ENCODE assay signal across 18 cellular contexts in genomic region chr12:2820432-2820831, GRCh38. TPM values are rescaled to one million over a fixed set of nuclear protein-coding genes. Genes with fewer than 3 reads are reported as not detected.
DNase-seq lines count a peak whose midpoint lies in the region; ATAC-seq and TF ChIP-seq lines count a peak whose summit lies in the region.
"Had no signal": no experiment of that assay in that cellular context is flagged by ENCODE, and none has a peak within 500 bp of the region (broad histone marks: within the 10 kb centered on the region; RNA-seq: fewer than 3 reads in every experiment).

No MANE protein-coding gene starts in this region.

- H3K27me3 ChIP-seq in left lung = no peaks in the 10 kb centered on the region
- H3K27me3 ChIP-seq: BLaER1 had no signal

- peaks cover 57% of the 10 kb centered on the region for H3K36me3 Mint-ChIP-seq in activated CD8-positive, alpha-beta T cell treated with anti-CD3 and anti-CD28 coated beads, Interleukin-2, amount 10 ng/mL, durations not matched to agents 7 days and 5 days (ENCODE audit: low read depth)
- H3K36me3 Mint-ChIP-seq in activated CD8-positive, alpha-beta T cell treated with anti-CD3 and anti-CD28 coated beads for 36 hours (ENCODE audit: low read depth) = peaks cover 52% of the 10 kb centered on the region
- peaks cover 34% of the 10 kb centered on the region for H3K36me3 Mint-ChIP-seq in activated T-helper 1 cell treated with anti-CD3 and anti-CD28 coated beads, Interleukin-12 subunit alpha, Interleukin-12 subunit beta, Interleukin-2, Interleukin-4 antibody, amounts not matched to agents 30 ng/mL and 10 ng/mL and 1 ng/mL, durations not matched to agents 14 hours and 24 hours and 36 hours (ENCODE audit: low read depth)

- no peak for DNase-seq in activated CD8-positive, alpha-beta T cell treated with anti-CD3 and anti-CD28 coated beads, Interleukin-2, amount 10 ng/mL, durations not matched to agents 7 days and 5 days
- no peak for DNase-seq in activated CD8-positive, alpha-beta T cell treated with anti-CD3 and anti-CD28 coated beads for 36 hours
- no peak for DNase-seq in activated T-helper 1 cell treated with anti-CD3 and anti-CD28 coated beads, Interleukin-12 subunit alpha, Interleukin-12 subunit beta, Interleukin-2, Interleukin-4 antibody, amounts not matched to agents 30 ng/mL and 10 ng/mL and 1 ng/mL, durations not matched to agents 14 hours and 24 hours and 36 hours (ENCODE audit: low spot score)
- peak; percentile 47 for DNase-seq in iPS-NIHi7 (ENCODE audit: extremely low spot score)
- no peak for DNase-seq in left lung
- no peak for DNase-seq in COLO829 (ENCODE audit: low spot score)
- DNase-seq in DMS153 treated with DMSO at 0.1 percent for 48 hours (lab: John Stamatoyannopoulos, UW; ENCODE audit: unreplicated experiment) = no peak
- DNase-seq: 8988T; CD4-positive, alpha-beta memory T cell; COR-L47; DMS 273 treated with DMSO at 0.1 percent for 48 hours; GOT3 had no signal

- peaks cover 0 to 86% of the 10 kb centered on the region in 2 donors for H3K36me3 ChIP-seq in left lung

- H3K9me3 Mint-ChIP-seq in activated CD8-positive, alpha-beta T cell treated with anti-CD3 and anti-CD28 coated beads, Interleukin-2, amount 10 ng/mL, durations not matched to agents 7 days and 5 days (ENCODE audit: insufficient read depth) = no peaks in the 10 kb centered on the region
- peaks cover under 1% of the 10 kb centered on the region for H3K9me3 Mint-ChIP-seq in activated CD8-positive, alpha-beta T cell treated with anti-CD3 and anti-CD28 coated beads for 36 hours
- H3K9me3 Mint-ChIP-seq in activated T-helper 1 cell treated with anti-CD3 and anti-CD28 coated beads, Interleukin-12 subunit alpha, Interleukin-12 subunit beta, Interleukin-2, Interleukin-4 antibody, amounts not matched to agents 30 ng/mL and 10 ng/mL and 1 ng/mL, durations not matched to agents 14 hours and 24 hours and 36 hours = no peaks in the 10 kb centered on the region
- H3K9me3 Mint-ChIP-seq: CD14-positive monocyte; CD4-positive, alpha-beta memory T cell; IgD-negative memory B cell had no signal

- no peak for ATAC-seq in activated CD8-positive, alpha-beta T cell treated with anti-CD3 and anti-CD28 coated beads, Interleukin-2, amount 10 ng/mL, durations not matched to agents 7 days and 5 days
- ATAC-seq in activated CD8-positive, alpha-beta T cell treated with anti-CD3 and anti-CD28 coated beads for 36 hours = no peak
- no peak for ATAC-seq in left lung
- ATAC-seq: HepG2 had no signal

- no peak overlapping the region for H3K4me3 Mint-ChIP-seq in activated CD8-positive, alpha-beta T cell treated with anti-CD3 and anti-CD28 coated beads, Interleukin-2, amount 10 ng/mL, durations not matched to agents 7 days and 5 days
- no peak overlapping the region for H3K4me3 Mint-ChIP-seq in activated CD8-positive, alpha-beta T cell treated with anti-CD3 and anti-CD28 coated beads for 36 hours
- H3K4me3 Mint-ChIP-seq in activated T-helper 1 cell treated with anti-CD3 and anti-CD28 coated beads, Interleukin-12 subunit alpha, Interleukin-12 subunit beta, Interleukin-2, Interleukin-4 antibody, amounts not matched to agents 30 ng/mL and 10 ng/mL and 1 ng/mL, durations not matched to agents 14 hours and 24 hours and 36 hours = no peak overlapping the region
- H3K4me3 Mint-ChIP-seq: CD14-positive monocyte; CD4-positive, alpha-beta memory T cell; IgD-negative memory B cell had no signal

- no peak for TF ChIP-seq CTCF in activated CD8-positive, alpha-beta T cell treated with anti-CD3 and anti-CD28 coated beads for 36 hours (IDR thresholded peaks at IDR 0.05)
- TF ChIP-seq CTCF in left lung (IDR thresholded peaks at IDR 0.05) = no peak

- no peaks in the 10 kb centered on the region for H3K27me3 Mint-ChIP-seq in activated CD8-positive, alpha-beta T cell treated with anti-CD3 and anti-CD28 coated beads, Interleukin-2, amount 10 ng/mL, durations not matched to agents 7 days and 5 days (ENCODE audit: low read depth)
- no peaks in the 10 kb centered on the region for H3K27me3 Mint-ChIP-seq in activated CD8-positive, alpha-beta T cell treated with anti-CD3 and anti-CD28 coated beads for 36 hours
- H3K27me3 Mint-ChIP-seq in activated T-helper 1 cell treated with anti-CD3 and anti-CD28 coated beads, Interleukin-12 subunit alpha, Interleukin-12 subunit beta, Interleukin-2, Interleukin-4 antibody, amounts not matched to agents 30 ng/mL and 10 ng/mL and 1 ng/mL, durations not matched to agents 14 hours and 24 hours and 36 hours (ENCODE audit: insufficient read depth) = no peaks in the 10 kb centered on the region
- H3K27me3 Mint-ChIP-seq: CD4-positive, alpha-beta memory T cell; IgD-negative memory B cell had no signal

- H3K4me3 ChIP-seq in left lung = no peak overlapping the region
- H3K4me3 ChIP-seq: BLaER1, HAP-1 had no signal

- H3K27ac Mint-ChIP-seq in activated CD8-positive, alpha-beta T cell treated with anti-CD3 and anti-CD28 coated beads, Interleukin-2, amount 10 ng/mL, durations not matched to agents 7 days and 5 days = peak overlapping the region; percentile 43
- H3K27ac Mint-ChIP-seq in activated CD8-positive, alpha-beta T cell treated with anti-CD3 and anti-CD28 coated beads for 36 hours = no peak overlapping the region
- H3K27ac Mint-ChIP-seq in activated T-helper 1 cell treated with anti-CD3 and anti-CD28 coated beads, Interleukin-12 subunit alpha, Interleukin-12 subunit beta, Interleukin-2, Interleukin-4 antibody, amounts not matched to agents 30 ng/mL and 10 ng/mL and 1 ng/mL, durations not matched to agents 14 hours and 24 hours and 36 hours = peak overlapping the region; percentile 16
- H3K27ac Mint-ChIP-seq: IgD-negative memory B cell had no signal

- H3K27ac ChIP-seq in left lung = no peak overlapping the region
- H3K27ac ChIP-seq: BLaER1 had no signal

- CTCF ChIA-PET in activated CD8-positive, alpha-beta T cell treated with anti-CD3 and anti-CD28 coated beads, Interleukin-2, amount 10 ng/mL, durations not matched to agents 7 days and 5 days (lab: Charles Lee) = no interaction called here
- CTCF ChIA-PET in activated CD8-positive, alpha-beta T cell treated with anti-CD3 and anti-CD28 coated beads for 36 hours (lab: Charles Lee) = no interaction called here

- H3K4me1 Mint-ChIP-seq in activated CD8-positive, alpha-beta T cell treated with anti-CD3 and anti-CD28 coated beads, Interleukin-2, amount 10 ng/mL, durations not matched to agents 7 days and 5 days (ENCODE audit: low read depth) = peaks cover 3% of the 10 kb centered on the region
- H3K4me1 Mint-ChIP-seq in activated CD8-positive, alpha-beta T cell treated with anti-CD3 and anti-CD28 coated beads for 36 hours (ENCODE audit: low read depth) = peaks cover 13% of the 10 kb centered on the region
- no peaks in the 10 kb centered on the region for H3K4me1 Mint-ChIP-seq in activated T-helper 1 cell treated with anti-CD3 and anti-CD28 coated beads, Interleukin-12 subunit alpha, Interleukin-12 subunit beta, Interleukin-2, Interleukin-4 antibody, amounts not matched to agents 30 ng/mL and 10 ng/mL and 1 ng/mL, durations not matched to agents 14 hours and 24 hours and 36 hours (ENCODE audit: low read depth)
- H3K4me1 Mint-ChIP-seq: CD14-positive monocyte had no signal

- POLR2A ChIA-PET in activated CD8-positive, alpha-beta T cell treated with anti-CD3 and anti-CD28 coated beads, Interleukin-2, amount 10 ng/mL, durations not matched to agents 7 days and 5 days (lab: Charles Lee) = interaction anchor here (1.0 kb wide), 1 partner anchor 79 kb away, joined by 3 read pairs; no protein-coding TSS in a partner anchor
- POLR2A ChIA-PET in activated CD8-positive, alpha-beta T cell treated with anti-CD3 and anti-CD28 coated beads for 36 hours (lab: Charles Lee) = no interaction called here

- no peaks in the 10 kb centered on the region for H3K9me3 ChIP-seq in left lung
- H3K9me3 ChIP-seq: BLaER1, HAP-1 had no signal

- intact Hi-C loops in activated CD8-positive, alpha-beta T cell treated with anti-CD3 and anti-CD28 coated beads for 36 hours (cut with micrococcal nuclease) = no loop called here
- intact Hi-C loops in activated T-helper 1 cell treated with anti-CD3 and anti-CD28 coated beads, Interleukin-12 subunit alpha, Interleukin-12 subunit beta, Interleukin-2, Interleukin-4 antibody, amounts not matched to agents 30 ng/mL and 10 ng/mL and 1 ng/mL, durations not matched to agents 14 hours and 24 hours and 36 hours (cut with micrococcal nuclease) = no loop called here
- intact Hi-C loops in left lung (cut with DNase I) = no loop called here

- no peaks in the 10 kb centered on the region for H3K4me1 ChIP-seq in left lung

RNA-seq across cellular contexts. Expression of gene ITFG2, which starts 8.0 kb away (rescaled TPM):
- 10 to 100 TPM; 42.3 to 44.5 TPM for total RNA-seq in activated CD8-positive, alpha-beta T cell treated with anti-CD3 and anti-CD28 coated beads, Interleukin-2, amount 10 ng/mL, durations not matched to agents 7 days and 5 days
- total RNA-seq in activated CD8-positive, alpha-beta T cell treated with anti-CD3 and anti-CD28 coated beads for 36 hours = 10 to 100 TPM; 25.4 to 25.8 TPM
- total RNA-seq in activated T-helper 1 cell treated with anti-CD3 and anti-CD28 coated beads, Interleukin-12 subunit alpha, Interleukin-12 subunit beta, Interleukin-2, Interleukin-4 antibody, amounts not matched to agents 30 ng/mL and 10 ng/mL and 1 ng/mL, durations not matched to agents 14 hours and 24 hours and 36 hours = 35.1 and 42.2 TPM in 2 replicates
- 10 to 100 TPM; 29.0 to 32.1 TPM for total RNA-seq in left lung

RNA-seq across cellular contexts. Expression of gene NRIP2, which starts 14.4 kb away (rescaled TPM):
- not detected for total RNA-seq in activated CD8-positive, alpha-beta T cell treated with anti-CD3 and anti-CD28 coated beads, Interleukin-2, amount 10 ng/mL, durations not matched to agents 7 days and 5 days
- not detected for total RNA-seq in activated CD8-positive, alpha-beta T cell treated with anti-CD3 and anti-CD28 coated beads for 36 hours
- not detected in 2 replicates for total RNA-seq in activated T-helper 1 cell treated with anti-CD3 and anti-CD28 coated beads, Interleukin-12 subunit alpha, Interleukin-12 subunit beta, Interleukin-2, Interleukin-4 antibody, amounts not matched to agents 30 ng/mL and 10 ng/mL and 1 ng/mL, durations not matched to agents 14 hours and 24 hours and 36 hours
- under 1 TPM; 0.79 to 0.96 TPM for total RNA-seq in left lung
- total RNA-seq: CD4-positive, alpha-beta memory T cell; HepG2 had no signal

RNA-seq across cellular contexts. Expression of gene FKBP4, which starts 25.7 kb away (rescaled TPM):
- 100 to 1,000 TPM in 1 of 2 experiments, 10 to 100 TPM in 1; 91.5 to 102 TPM for total RNA-seq in activated CD8-positive, alpha-beta T cell treated with anti-CD3 and anti-CD28 coated beads, Interleukin-2, amount 10 ng/mL, durations not matched to agents 7 days and 5 days
- 100 to 1,000 TPM; 206 to 219 TPM for total RNA-seq in activated CD8-positive, alpha-beta T cell treated with anti-CD3 and anti-CD28 coated beads for 36 hours
- total RNA-seq in activated T-helper 1 cell treated with anti-CD3 and anti-CD28 coated beads, Interleukin-12 subunit alpha, Interleukin-12 subunit beta, Interleukin-2, Interleukin-4 antibody, amounts not matched to agents 30 ng/mL and 10 ng/mL and 1 ng/mL, durations not matched to agents 14 hours and 24 hours and 36 hours = 247 and 269 TPM in 2 replicates
- total RNA-seq in left lung = 10 to 100 TPM; 48.1 to 80.9 TPM

RNA-seq across cellular contexts. Expression of gene TEX52, which starts 36.4 kb away (rescaled TPM):
- total RNA-seq in activated CD8-positive, alpha-beta T cell treated with anti-CD3 and anti-CD28 coated beads, Interleukin-2, amount 10 ng/mL, durations not matched to agents 7 days and 5 days = under 1 TPM; 0.29 to 0.40 TPM
- total RNA-seq in activated CD8-positive, alpha-beta T cell treated with anti-CD3 and anti-CD28 coated beads for 36 hours = under 1 TPM; 0.29 to 0.36 TPM
- total RNA-seq in activated T-helper 1 cell treated with anti-CD3 and anti-CD28 coated beads, Interleukin-12 subunit alpha, Interleukin-12 subunit beta, Interleukin-2, Interleukin-4 antibody, amounts not matched to agents 30 ng/mL and 10 ng/mL and 1 ng/mL, durations not matched to agents 14 hours and 24 hours and 36 hours = 0.17 TPM in 1 of 2 replicates, not detected in the other
- total RNA-seq in left lung = not detected
- total RNA-seq: A673; CD4-positive, alpha-beta memory T cell; HepG2 had no signal

RNA-seq across cellular contexts. Expression of gene FOXM1, which starts 56.5 kb away (rescaled TPM):
- total RNA-seq in activated CD8-positive, alpha-beta T cell treated with anti-CD3 and anti-CD28 coated beads, Interleukin-2, amount 10 ng/mL, durations not matched to agents 7 days and 5 days = 100 to 1,000 TPM; 138 to 142 TPM
- total RNA-seq in activated CD8-positive, alpha-beta T cell treated with anti-CD3 and anti-CD28 coated beads for 36 hours = 10 to 100 TPM; 64.4 to 64.8 TPM
- total RNA-seq in activated T-helper 1 cell treated with anti-CD3 and anti-CD28 coated beads, Interleukin-12 subunit alpha, Interleukin-12 subunit beta, Interleukin-2, Interleukin-4 antibody, amounts not matched to agents 30 ng/mL and 10 ng/mL and 1 ng/mL, durations not matched to agents 14 hours and 24 hours and 36 hours = 72.6 and 75.9 TPM in 2 replicates
- 10 to 100 TPM in 1 of 2 donors, 1 to 10 TPM in 1; 4.7 to 16.5 TPM for total RNA-seq in left lung
